10 cellular contexts compared by ENCODE assay signal in the genomic region with DNA sequence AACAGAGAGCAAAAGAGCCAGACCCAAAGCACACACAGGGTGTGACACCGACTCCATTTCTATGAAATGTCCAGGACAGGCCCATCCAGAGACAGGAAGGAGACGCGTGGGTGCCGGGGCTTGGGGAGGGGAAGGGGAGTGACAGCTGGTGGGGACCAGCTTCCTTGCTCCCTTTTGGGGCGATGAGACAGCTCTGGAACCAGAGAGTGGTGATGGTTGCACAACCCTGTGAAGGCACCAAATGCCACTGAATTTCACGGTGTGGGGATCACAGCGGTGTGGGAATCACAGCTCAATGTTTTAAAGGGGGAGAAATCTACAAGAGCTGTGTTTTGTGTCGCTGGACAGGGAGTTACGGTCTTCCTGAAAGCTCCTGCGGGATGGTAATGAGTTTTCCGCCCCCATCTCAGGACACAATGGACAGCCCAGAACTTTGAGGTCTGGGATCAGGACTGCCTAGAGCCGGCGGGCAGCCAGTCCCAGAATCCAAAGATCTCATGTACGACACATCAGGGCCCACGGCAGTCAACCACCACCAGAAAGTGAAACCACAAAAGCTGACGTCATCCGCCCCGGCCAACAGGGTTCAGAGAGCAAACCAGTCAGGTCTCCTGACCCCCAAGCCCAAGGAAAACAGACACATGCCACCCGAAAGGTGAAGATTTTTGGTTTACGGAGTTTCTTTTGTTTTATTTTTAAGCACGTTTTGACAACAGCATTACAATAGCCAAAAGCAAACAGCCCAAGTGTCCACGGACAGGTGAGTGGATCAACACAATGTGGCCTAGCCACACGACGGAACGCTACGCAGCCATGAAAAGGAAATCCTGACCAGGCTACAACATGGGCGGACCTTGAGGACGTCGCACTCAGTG. TPM values are rescaled to one million over a fixed set of nuclear protein-coding genes. Genes with fewer than 3 reads are reported as not detected.
DNase-seq lines count a peak whose midpoint lies in the region; ATAC-seq, FAIRE-seq and TF ChIP-seq lines count a peak whose summit lies in the region.
"Had no signal": no experiment of that assay in that cellular context is flagged by ENCODE, and none has a peak within 500 bp of the region (broad histone marks: within the 10 kb centered on the region; RNA-seq: fewer than 3 reads in every experiment).

No MANE protein-coding gene starts in this region.

- H3F3A ChIP-seq in PC-3 (ENCODE audit: low read length, unreplicated experiment): no peaks in the 10 kb centered on the region

- peak overlapping the region; percentile 82 to 95 for H3K4me3 Mint-ChIP-seq in CD14-positive monocyte

- no peak for TF ChIP-seq POLR2A in adrenal gland (IDR thresholded peaks at IDR 0.05)

- BruUV-seq in PC-3 (replicated peaks; lab: Mats Ljungman, UMichigan): no TSS peak

- H3K36me3 ChIP-seq in adrenal gland (replicated peaks in 1 of 2) (no peaks in the 10 kb centered on the region), kidney (ENCODE audit: control insufficient read depth in 1 of 2, insufficient read depth in 2 of 2, low read length in 2 of 2) (no peaks in the 10 kb centered on the region), PC-3 (ENCODE audit: low read depth, low read length) (no peaks in the 10 kb centered on the region)

- H3K4me1 Mint-ChIP-seq in CD14-positive monocyte: peaks cover 28% of the 10 kb centered on the region

- H3K9me3 ChIP-seq in adrenal gland (replicated peaks in 1 of 3) (no peaks in the 10 kb centered on the region), kidney (ENCODE audit: control insufficient read depth in 1 of 2, low read length in 2 of 2) (no peaks in the 10 kb centered on the region), PC-3 (ENCODE audit: low read length) (no peaks in the 10 kb centered on the region)

- peaks cover 0 to 2% (median 2%) of the 10 kb centered on the region in 3 donors for H3K27me3 Mint-ChIP-seq in CD14-positive monocyte (ENCODE audit: low read depth in 3 of 3)

- no peaks in the 10 kb centered on the region for H3K9me3 Mint-ChIP-seq in CD14-positive monocyte

- ATAC-seq in PC-3: no peak
- no peak for ATAC-seq in HG02884 (IDR thresholded peaks at IDR 0.05; ENCODE audit: unreplicated experiment)
- ATAC-seq in GM18519 (IDR thresholded peaks at IDR 0.05; ENCODE audit: low FRiP score, unreplicated experiment): no peak

- FAIRE-seq in kidney (lab: Jason Lieb, UNC): no peak
- FAIRE-seq: colon, G401.6 had no signal

- CTCF ChIA-PET in PC-3 (lab: Charles Lee): no interaction called here

- H3K9ac ChIP-seq in kidney (ENCODE audit: low read length in 2 of 2) (peak overlapping the region; percentile 15 to 64), PC-3 (ENCODE audit: low read length) (no peak overlapping the region)

- peaks cover 19% of the 10 kb centered on the region; the same call in 1 of the 2 replicates for H4K20me1 ChIP-seq in PC-3 (ENCODE audit: low read length)

- H3K27ac ChIP-seq in adrenal gland (peak overlapping the region in 4 of 5 donors; percentile 40 to 89 (median 59)), kidney (ENCODE audit: low read depth in 2 of 2, low read length in 2 of 2) (peak overlapping the region; percentile 93), PC-3 (ENCODE audit: low read length) (no peak overlapping the region)

- TF ChIP-seq CTCF in CD14-positive monocyte (IDR thresholded peaks at IDR 0.05) (no peak), adrenal gland (IDR thresholded peaks at IDR 0.05) (no peak), kidney (IDR thresholded peaks at IDR 0.05; ENCODE audit: borderline replicate concordance, extremely low read depth, insufficient read depth) (no peak), PC-3 (conservative IDR thresholded peaks at IDR 0.05; ENCODE audit: low read depth, low read length) (no peak)

- intact Hi-C loops in CD14-positive monocyte (cut with micrococcal nuclease) (no loop called here), adrenal gland (cut with DNase I) (no loop called here), kidney (cut with DNase I) (no loop called here), PC-3 (cut with micrococcal nuclease) (no loop called here)

- H2AFZ ChIP-seq in PC-3 (ENCODE audit: low read length): no peak overlapping the region

- POLR2A ChIA-PET in PC-3 (lab: Charles Lee; ENCODE audit: unreplicated experiment): no interaction called here

- H3K79me2 ChIP-seq in PC-3 (ENCODE audit: low read length): peaks cover 88% of the 10 kb centered on the region

- H3K4me3 ChIP-seq in adrenal gland: peak overlapping the region in 1 of 4 donors; percentile 24
- peak overlapping the region; percentile 33 to 50 for H3K4me3 ChIP-seq in kidney (ENCODE audit: low read length in 2 of 2)
- no peak overlapping the region for H3K4me3 ChIP-seq in PC-3 (ENCODE audit: low read length)

- H3K9me2 ChIP-seq in PC-3 (replicated peaks; ENCODE audit: low read length): no peaks in the 10 kb centered on the region

- DNase-seq in CD14-positive monocyte (ENCODE audit: low spot score) (peak; percentile 74), T-helper 1 cell (peak in 4 of 5 donors; percentile 35 to 76 (median 52)), adrenal gland (peak in 6 of 7 donors; percentile 48 to 89 (median 68)), kidney (no peak), PC-3 (no peak)
- peak; percentile 68 to 74 for DNase-seq in stimulated activated CD4-positive, alpha-beta T cell treated with anti-CD3 and anti-CD28 coated beads, Interleukin-4, amount 100 ng/mL, for 48 hours (ENCODE audit: low read depth in 2 of 2)

- H3K27me3 ChIP-seq in adrenal gland (no peaks in the 10 kb centered on the region), PC-3 (ENCODE audit: low read length) (no peaks in the 10 kb centered on the region)

- peaks cover 6 to 39% of the 10 kb centered on the region in 2 donors for H3K4me1 ChIP-seq in adrenal gland (replicated peaks in 1 of 2)
- peaks cover 18 to 32% of the 10 kb centered on the region in 2 donors for H3K4me1 ChIP-seq in kidney (ENCODE audit: control insufficient read depth in 1 of 2, insufficient read depth in 1 of 2, low read depth in 1 of 2, low read length in 2 of 2)
- H3K4me1 ChIP-seq in PC-3 (ENCODE audit: insufficient read depth, low read length): no peaks in the 10 kb centered on the region

- H3K4me2 ChIP-seq in PC-3 (ENCODE audit: low read length): no peak overlapping the region

- 71 to 74% (median 71%) methylated on average over 29 of the region's 29 CpGs for WGBS in adrenal gland, 4 donors

- peaks cover 15 to 44% of the 10 kb centered on the region in 2 donors for H3K36me3 Mint-ChIP-seq in CD14-positive monocyte

- peak overlapping the region; percentile 97 to 99 (median 99) for H3K27ac Mint-ChIP-seq in CD14-positive monocyte

RNA-seq across cellular contexts. Expression of a gene that starts 7.3 kb away (rescaled TPM):
- polyA plus RNA-seq in CD14-positive monocyte (10 to 100 TPM; 21.6 to 22.0 TPM), adrenal gland (100 to 1,000 TPM in 1 of 3 donors, 10 to 100 TPM in 2; 30.3 to 104 (median 74.5) TPM), kidney (ENCODE audit: insufficient read depth, low read depth, low replicate concordance) (66.2 TPM)
- total RNA-seq in adrenal gland (10 to 100 TPM; 42.6 to 79.2 (median 54.9) TPM), kidney (50.4 TPM), PC-3 (2014; rRNA removed) (78.6 and 89.6 TPM in 2 replicates)

RNA-seq across cellular contexts. Expression of a gene that starts 9.5 kb away (rescaled TPM):
- 10 to 100 TPM; 14.6 to 17.6 TPM for polyA plus RNA-seq in CD14-positive monocyte
- 10 to 100 TPM; 33.0 to 77.3 (median 46.2) TPM for total RNA-seq in adrenal gland
- 100 to 1,000 TPM in 1 of 3 donors, 10 to 100 TPM in 2; 23.1 to 138 (median 63.0) TPM for polyA plus RNA-seq in adrenal gland
- total RNA-seq in kidney: 42.9 TPM
- 36.8 TPM for polyA plus RNA-seq in kidney (ENCODE audit: insufficient read depth, low read depth, low replicate concordance)
- 221 and 270 TPM in 2 replicates for total RNA-seq in PC-3 (2014; rRNA removed)

RNA-seq across cellular contexts. Expression of a gene that starts 36.0 kb away (rescaled TPM):
- 10 to 100 TPM; 37.0 to 39.5 TPM for polyA plus RNA-seq in CD14-positive monocyte
- total RNA-seq in adrenal gland: 10 to 100 TPM; 35.0 to 75.8 (median 40.8) TPM
- polyA plus RNA-seq in adrenal gland: 10 to 100 TPM; 39.4 to 72.2 (median 44.2) TPM
- total RNA-seq in kidney: 31.1 TPM
- polyA plus RNA-seq in kidney (ENCODE audit: insufficient read depth, low read depth, low replicate concordance): 38.0 TPM
- total RNA-seq in PC-3 (2014; rRNA removed): 87.4 and 92.4 TPM in 2 replicates

RNA-seq across cellular contexts. Expression of a gene that starts 43.9 kb away (rescaled TPM):
- under 1 TPM; 0.79 to 0.91 TPM for polyA plus RNA-seq in CD14-positive monocyte
- total RNA-seq in adrenal gland: 1 to 10 TPM; 1.6 to 6.4 (median 3.9) TPM
- 1 to 10 TPM; 2.7 to 6.9 (median 3.3) TPM for polyA plus RNA-seq in adrenal gland
- 6.9 TPM for total RNA-seq in kidney
- 3.6 TPM for polyA plus RNA-seq in kidney (ENCODE audit: insufficient read depth, low read depth, low replicate concordance)
- total RNA-seq in PC-3 (2014; rRNA removed): 1.6 and 2.3 TPM in 2 replicates

RNA-seq across cellular contexts. Expression of a gene that starts 54.6 kb away (rescaled TPM):
- not detected for polyA plus RNA-seq in CD14-positive monocyte
- 1 to 10 TPM in 6 of 8 donors, under 1 TPM in 2; 0.09 to 4.8 (median 2.2) TPM for total RNA-seq in adrenal gland
- polyA plus RNA-seq in adrenal gland: 1 to 10 TPM; 1.4 to 2.3 (median 1.7) TPM
- 2.3 TPM for total RNA-seq in kidney
- 7.6 TPM for polyA plus RNA-seq in kidney (ENCODE audit: insufficient read depth, low read depth, low replicate concordance)
- total RNA-seq in PC-3 (2014; rRNA removed): 1.7 and 2.0 TPM in 2 replicates

Comparison
In these comparisons a context has a peak if more than half of its experiments do, and no peak if none do; other contexts are left out.
1. DNase-seq: peak in CD14-positive monocyte (single experiment), T-helper 1 cell (4 of 5), adrenal gland (6 of 7) and stimulated activated CD4-positive, alpha-beta T cell treated with anti-CD3 and anti-CD28 coated beads, Interleukin-4, amount 100 ng/mL, for 48 hours (2 of 2); none in kidney (single experiment) and PC-3 (single experiment).